ENCODE assay signal across 17 cellular contexts in the genomic region with DNA sequence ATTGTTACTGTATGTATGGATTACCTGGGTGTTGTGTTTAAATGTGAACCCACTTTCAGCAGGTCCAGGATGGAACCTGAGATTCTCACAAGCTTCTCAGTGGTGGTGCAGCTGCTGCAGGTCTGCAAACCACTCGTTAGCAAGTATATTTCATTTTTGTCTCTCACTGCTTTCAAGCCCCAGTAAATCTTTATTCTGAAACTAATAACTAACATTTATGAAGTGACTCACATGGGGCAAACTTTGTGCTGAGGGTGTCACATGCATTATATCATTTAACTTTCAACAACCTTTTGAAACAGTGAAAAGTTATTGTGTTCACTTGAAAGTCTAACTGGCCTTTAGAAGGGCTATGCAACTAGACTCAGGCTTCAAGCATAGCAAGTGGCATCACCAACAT.
"Had no signal": no experiment of that assay in that cellular context is flagged by ENCODE, and none has a peak within 500 bp of the region (broad histone marks: within the 10 kb centered on the region; RNA-seq: fewer than 3 reads in every experiment).

No MANE protein-coding gene starts in this region.

- H3K4me2 ChIP-seq: hepatocyte had no signal

- H3K27ac ChIP-seq: foreskin keratinocyte, hepatocyte, left ventricle myocardium inferior, lower lobe of right lung, ovary had no signal

- H3K4me1 ChIP-seq: foreskin keratinocyte, left ventricle myocardium inferior, lower lobe of right lung had no signal

- ATAC-seq: foreskin keratinocyte, left cardiac atrium, lower lobe of right lung, natural killer cell, right cardiac atrium had no signal

- H3K9me3 ChIP-seq: left ventricle myocardium inferior, lower lobe of right lung, ovary had no signal

- DNase-seq: effector CD4-positive, alpha-beta T cell; endodermal cell; erythroblast; foreskin keratinocyte; kidney; left cardiac atrium; left ventricle myocardium inferior; lower lobe of right lung; natural killer cell; ovary; right cardiac atrium; small intestine; stimulated activated CD4-positive, alpha-beta T cell treated with anti-CD3 and anti-CD28 coated beads, Interleukin-12 subunit alpha, Interleukin-12 subunit beta, amount 100 ng/mL, for 4 hours; stimulated activated CD4-positive, alpha-beta T cell treated with anti-CD3 and anti-CD28 coated beads, Interleukin-2, amount 100 ng/mL, for 48 hours; stimulated activated naive CD4-positive, alpha-beta T cell treated with Interleukin-2 at 50 U/mL for 16 hours; trophoblast cell had no signal

- H3K36me3 ChIP-seq: left ventricle myocardium inferior, lower lobe of right lung, ovary had no signal

- H3K79me2 ChIP-seq: hepatocyte had no signal

- H3K27me3 ChIP-seq: hepatocyte, ovary had no signal

- H3K4me3 ChIP-seq: hepatocyte, left ventricle myocardium inferior, lower lobe of right lung, ovary had no signal

- H2AFZ ChIP-seq: hepatocyte had no signal
